Comparison of ENCODE assay signal across 2 cellular contexts in the genomic region with DNA sequence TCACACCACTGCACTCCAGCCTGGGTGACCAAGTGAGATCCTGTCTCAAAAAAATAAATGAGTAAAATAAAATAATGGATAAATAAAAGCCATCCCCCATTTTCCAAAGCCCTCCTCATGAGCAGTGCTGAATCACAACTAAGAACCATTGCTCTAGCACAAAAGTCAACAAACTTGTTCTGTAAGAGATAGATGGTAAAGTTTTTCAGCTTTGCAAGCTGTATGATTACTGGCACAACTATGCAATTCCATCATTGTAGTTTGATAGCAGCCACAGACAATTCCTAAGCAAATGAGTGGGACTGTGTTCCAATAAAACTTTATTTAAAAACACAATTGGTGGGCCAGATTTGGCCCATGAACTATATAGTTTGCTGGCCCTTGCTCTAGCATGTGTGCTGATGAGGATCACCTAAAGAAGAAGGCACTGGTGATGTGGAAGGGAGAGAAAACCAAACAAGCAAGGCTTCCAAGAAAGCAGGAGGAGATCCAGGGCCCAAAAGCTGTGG.
TF ChIP-seq lines count a peak whose summit lies in the region.

No MANE protein-coding gene starts in this region.

TF ChIP-seq in IMR-90, 13 proteins besides CTCF, POLR2A, EP300 and RAD21 (continued from another document):
- TF ChIP-seq RCOR1 (IDR thresholded peaks at IDR 0.05; ENCODE audit: insufficient replicate concordance, low read length) = peak; percentile 50
- no peak for TF ChIP-seq RFX5 (IDR thresholded peaks at IDR 0.05; ENCODE audit: low read depth, low read length)
TF ChIP-seq in IMR-90: peak in this region for 1.

TF ChIP-seq in HepG2, 621 proteins besides CTCF, POLR2A, EP300 and RAD21:
- TF ChIP-seq ZBTB40 (IDR thresholded peaks at IDR 0.05) (peak; percentile 71), ZBTB40 (CRISPR knock-in tag; IDR thresholded peaks at IDR 0.05) (peak; percentile 92), ZNF577 (CRISPR knock-in tag; IDR thresholded peaks at IDR 0.05; ENCODE audit: borderline replicate concordance, low read depth) (no peak)
